Comparison of ENCODE assay signal across 18 cellular contexts in genomic region chr5:78624011-78624541, GRCh38. TPM values are rescaled to one million over a fixed set of nuclear protein-coding genes. Genes with fewer than 3 reads are reported as not detected.
DNase-seq lines count a peak whose midpoint lies in the region; ATAC-seq, FAIRE-seq and TF ChIP-seq lines count a peak whose summit lies in the region.
"Had no signal": no experiment of that assay in that cellular context is flagged by ENCODE, and none has a peak within 500 bp of the region (broad histone marks: within the 10 kb centered on the region; RNA-seq: fewer than 3 reads in every experiment).

No MANE protein-coding gene starts in this region.

- DNase-seq in astrocyte (ENCODE audit: low read depth) (peak; percentile 37), sigmoid colon (no peak), iPS-NIHi11 (ENCODE audit: low spot score) (no peak), NCI-H2196 (lab: John Stamatoyannopoulos, UW; ENCODE audit: unreplicated experiment) (no peak)
- DNase-seq: activated CD4-positive, alpha-beta T cell treated with anti-CD3 and anti-CD28 coated beads, Interleukin-2, amount 10 ng/mL, durations not matched to agents 7 days and 5 days; activated naive CD4-positive, alpha-beta T cell; GF-D8; glutamatergic neuron; MV-4-11; NCI-H2081 treated with DMSO at 0.1 percent for 48 hours; NCI-H69; stimulated activated CD4-positive, alpha-beta T cell treated with anti-CD3 and anti-CD28 coated beads, Interleukin-4, amount 100 ng/mL, for 1 hour had no signal

- TF ChIP-seq CTCF in HEK293 (tag by site-specific recombination; IDR thresholded peaks at IDR 0.05): no peak
- TF ChIP-seq CTCF in astrocyte (IDR thresholded peaks at IDR 0.05; ENCODE audit: insufficient read depth, low read depth, low read length): no peak
- TF ChIP-seq CTCF in liver (IDR thresholded peaks at IDR 0.05; ENCODE audit: low read depth, low read length, missing input control): no peak
- no peak for TF ChIP-seq CTCF in sigmoid colon (IDR thresholded peaks at IDR 0.05)

- H2AFZ ChIP-seq in astrocyte (ENCODE audit: low read depth, low read length): no peak overlapping the region

- no peak for TF ChIP-seq EP300 in sigmoid colon (IDR thresholded peaks at IDR 0.05)

- H3K27ac ChIP-seq in HEK293 (ENCODE audit: extremely low read depth, low read depth, low read length) (no peak overlapping the region), astrocyte (ENCODE audit: low read depth, low read length) (no peak overlapping the region), liver (ENCODE audit: low read depth in 1 of 2, low read length in 2 of 2) (no peak overlapping the region), sigmoid colon (peak overlapping the region in 3 of 4 donors; percentile 48 to 74 (median 64))

- H3K79me2 ChIP-seq in astrocyte (ENCODE audit: insufficient read depth, low read length): peaks cover 51% of the 10 kb centered on the region

- H3K27me3 ChIP-seq in astrocyte (ENCODE audit: insufficient read depth, low read length): no peaks in the 10 kb centered on the region
- H3K27me3 ChIP-seq in liver (ENCODE audit: control insufficient read depth in 4 of 4, insufficient read depth in 4 of 4, low read length in 3 of 4): no peaks in the 10 kb centered on the region
- no peaks in the 10 kb centered on the region for H3K27me3 ChIP-seq in sigmoid colon

- no peak for ATAC-seq in esophagus mucosa
- no peak for ATAC-seq in GM21381 (IDR thresholded peaks at IDR 0.05; ENCODE audit: unreplicated experiment)
- ATAC-seq: Panc1 had no signal

- CTCF ChIA-PET in HEK293 (lab: Yijun Ruan, JAX): interaction anchor here (0.5 to 0.9 kb wide), 3 partner anchors 91 to 340 kb away, joined by 3 to 4 read pairs (median 3); no protein-coding TSS in a partner anchor

- no peak overlapping the region for H3K4me2 ChIP-seq in astrocyte (ENCODE audit: low read length)

- H3K27me3 Mint-ChIP-seq in astrocyte (ENCODE audit: low read depth, unreplicated experiment): no peaks in the 10 kb centered on the region

- peaks cover 41% of the 10 kb centered on the region for H3K4me1 Mint-ChIP-seq in astrocyte (ENCODE audit: low read depth, unreplicated experiment)
- H3K4me1 Mint-ChIP-seq: activated CD4-positive, alpha-beta T cell treated with anti-CD3 and anti-CD28 coated beads, Interleukin-2, amount 10 ng/mL, durations not matched to agents 7 days and 5 days had no signal

- peak; percentile 25 to 30 for TF ChIP-seq RAD21 in liver (IDR thresholded peaks at IDR 0.05)

- H3K36me3 Mint-ChIP-seq in astrocyte (ENCODE audit: low read depth, unreplicated experiment): peaks cover 21% of the 10 kb centered on the region

- intact Hi-C loops in sigmoid colon (cut with DNase I): no loop called here

- no peak for TF ChIP-seq POLR2A in sigmoid colon (IDR thresholded peaks at IDR 0.05)

- no peak for FAIRE-seq in astrocyte (lab: Jason Lieb, UNC)

- H3K9me3 ChIP-seq in HEK293 (ENCODE audit: control insufficient read depth, insufficient read depth, low read depth, low read length) (no peaks in the 10 kb centered on the region), astrocyte (ENCODE audit: insufficient read depth, low read depth, low read length) (peaks cover 4% of the 10 kb centered on the region), liver (ENCODE audit: control insufficient read depth in 4 of 4, low read length in 3 of 4) (peaks cover 0 to 4% (median 1%) of the 10 kb centered on the region in 4 donors), sigmoid colon (no peaks in the 10 kb centered on the region)

- H3K9me3 Mint-ChIP-seq in astrocyte (ENCODE audit: unreplicated experiment): no peaks in the 10 kb centered on the region
- H3K9me3 Mint-ChIP-seq: activated CD4-positive, alpha-beta T cell treated with anti-CD3 and anti-CD28 coated beads, Interleukin-2, amount 10 ng/mL, durations not matched to agents 7 days and 5 days; dendritic cell treated with granulocyte-macrophage colony-stimulating factor and Interleukin-4, amounts not matched to agents 40 ng/mL and 50 ng/mL, for 4 days had no signal

- H3K9ac ChIP-seq in astrocyte (ENCODE audit: low read length) (no peak overlapping the region), liver (ENCODE audit: low read depth in 1 of 2, low read length in 2 of 2) (no peak overlapping the region)

- H3K4me3 Mint-ChIP-seq in astrocyte (ENCODE audit: unreplicated experiment): no peak overlapping the region
- H3K4me3 Mint-ChIP-seq: activated CD4-positive, alpha-beta T cell treated with anti-CD3 and anti-CD28 coated beads, Interleukin-2, amount 10 ng/mL, durations not matched to agents 7 days and 5 days; dendritic cell treated with granulocyte-macrophage colony-stimulating factor and Interleukin-4, amounts not matched to agents 40 ng/mL and 50 ng/mL, for 4 days had no signal

- WGBS in liver: 16% methylated on average over 2 of the region's 2 CpGs
- 70 to 73% methylated on average over 2 of the region's 2 CpGs for WGBS in sigmoid colon, 2 donors

- H4K20me1 ChIP-seq in astrocyte (ENCODE audit: insufficient read depth, low read length): peaks cover 39% of the 10 kb centered on the region

- H3K4me3 ChIP-seq in HEK293 (ENCODE audit: low read depth, low read length) (no peak overlapping the region), astrocyte (ENCODE audit: insufficient read depth, low read depth, low read length) (no peak overlapping the region), liver (ENCODE audit: low read depth in 1 of 3, low read length in 3 of 3) (no peak overlapping the region), sigmoid colon (no peak overlapping the region)

- peaks cover 3 to 22% of the 10 kb centered on the region in 2 experiments; a peak in 2 of 3 replicates for H3K36me3 ChIP-seq in HEK293 (ENCODE audit: control insufficient read depth in 2 of 2, insufficient read depth in 1 of 2, low read length in 2 of 2)
- H3K36me3 ChIP-seq in astrocyte (ENCODE audit: insufficient read depth, low read length): peaks cover 7% of the 10 kb centered on the region
- no peaks in the 10 kb centered on the region for H3K36me3 ChIP-seq in liver (ENCODE audit: control insufficient read depth in 4 of 4, insufficient read depth in 3 of 4, low read depth in 1 of 4, low read length in 3 of 4)
- peaks cover 0 to 3% (median 0%) of the 10 kb centered on the region in 4 donors for H3K36me3 ChIP-seq in sigmoid colon

- H3K4me1 ChIP-seq in HEK293 (ENCODE audit: control insufficient read depth, insufficient read depth, low read length) (peaks cover 17% of the 10 kb centered on the region), astrocyte (ENCODE audit: insufficient read depth, low read length) (peaks cover 17% of the 10 kb centered on the region), liver (ENCODE audit: control insufficient read depth in 4 of 4, insufficient read depth in 4 of 4, low read length in 3 of 4) (peaks cover 0 to 4% (median 0%) of the 10 kb centered on the region in 4 donors), sigmoid colon (peaks cover 0 to 69% (median 63%) of the 10 kb centered on the region in 4 donors)

- POLR2A ChIA-PET in HEK293 (lab: Yijun Ruan, JAX): interaction anchor here (0.6 to 0.8 kb wide), 2 partner anchors 14 to 76 kb away, joined by 3 read pairs; no protein-coding TSS in a partner anchor

- H3K27ac Mint-ChIP-seq in astrocyte (ENCODE audit: unreplicated experiment): no peak overlapping the region
- H3K27ac Mint-ChIP-seq: activated CD4-positive, alpha-beta T cell treated with anti-CD3 and anti-CD28 coated beads, Interleukin-2, amount 10 ng/mL, durations not matched to agents 7 days and 5 days; dendritic cell treated with granulocyte-macrophage colony-stimulating factor and Interleukin-4, amounts not matched to agents 40 ng/mL and 50 ng/mL, for 4 days had no signal

TF ChIP-seq in HEK293, 187 proteins besides CTCF, POLR2A, EP300 and RAD21 (continues in another document):
- TF ChIP-seq ZNF202 (tag by site-specific recombination; IDR thresholded peaks at IDR 0.05; ENCODE audit: borderline replicate concordance): no peak
- no peak for TF ChIP-seq ZBTB26 (tag by site-specific recombination; optimal IDR thresholded peaks at IDR 0.05)
- no peak for TF ChIP-seq ZNF221 (tag by site-specific recombination; IDR thresholded peaks at IDR 0.05; ENCODE audit: borderline replicate concordance)

TF ChIP-seq in liver, 16 proteins besides CTCF, POLR2A, EP300 and RAD21:
- TF ChIP-seq HNF4G (IDR thresholded peaks at IDR 0.05) (no peak), MAX (IDR thresholded peaks at IDR 0.05) (no peak), NR2F2 (IDR thresholded peaks at IDR 0.05) (no peak), RXRA (IDR thresholded peaks at IDR 0.05) (no peak), SP1 (IDR thresholded peaks at IDR 0.05) (peak; percentile 17), GABPA (IDR thresholded peaks at IDR 0.05 in 1 of 2, conservative IDR thresholded peaks at IDR 0.05 in 1 of 2) (no peak)

RNA-seq across cellular contexts. Expression of gene LHFPL2, which starts 24.5 kb away (rescaled TPM):
- total RNA-seq in astrocyte (17.0 and 19.8 TPM in 2 replicates), liver (1 to 10 TPM; 7.2 to 9.4 TPM), sigmoid colon (10 to 100 TPM; 21.4 to 34.9 (median 26.6) TPM), esophagus mucosa (3.7 TPM)
- polyA plus RNA-seq in liver (1 to 10 TPM; 1.6 to 3.9 TPM), sigmoid colon (10 to 100 TPM; 10.8 to 21.1 (median 19.0) TPM)

Comparison
In these comparisons a context has a peak if more than half of its experiments do, and no peak if none do; other contexts are left out.
1. H3K27ac ChIP-seq: peak in sigmoid colon (3 of 4); none in HEK293 (single experiment), astrocyte (single experiment) and liver (0 of 2).